In genomic region chr2:95024306-95024880, GRCh38 we compare ENCODE assay signal across 11 cellular contexts. TPM values are rescaled to one million over a fixed set of nuclear protein-coding genes. Genes with fewer than 3 reads are reported as not detected.
DNase-seq lines count a peak whose midpoint lies in the region; ATAC-seq and TF ChIP-seq lines count a peak whose summit lies in the region.
"Had no signal": no experiment of that assay in that cellular context is flagged by ENCODE, and none has a peak within 500 bp of the region (broad histone marks: within the 10 kb centered on the region; RNA-seq: fewer than 3 reads in every experiment).

No MANE protein-coding gene starts in this region.

- TF ChIP-seq CTCF in esophagus squamous epithelium (IDR thresholded peaks at IDR 0.05) (no peak), SK-N-SH (IDR thresholded peaks at IDR 0.05) (no peak), omental fat pad (IDR thresholded peaks at IDR 0.05) (no peak)

- H3K4me2 ChIP-seq in SK-N-SH = no peak overlapping the region

- POLR2A ChIA-PET in SK-N-SH (lab: Yijun Ruan, JAX) = no interaction called here

- no peak for TF ChIP-seq EP300 in SK-N-SH (IDR thresholded peaks at IDR 0.05; ENCODE audit: borderline replicate concordance in 1 of 2, low read depth in 1 of 2, low read length in 1 of 2)

- peak overlapping the region in 3 of 4 donors; percentile 57 to 70 (median 60) for H3K4me3 ChIP-seq in esophagus squamous epithelium
- H3K4me3 ChIP-seq in SK-N-SH (ENCODE audit: low read depth in 2 of 2, low read length in 1 of 2) = no peak overlapping the region

- peak; percentile 1 for DNase-seq in NCI-H748 (lab: John Stamatoyannopoulos, UW; ENCODE audit: unreplicated experiment)
- DNase-seq in NCI-H748 treated with DMSO at 0.1 percent for 48 hours (lab: John Stamatoyannopoulos, UW) = no peak
- DNase-seq in NCI-H69 (lab: John Stamatoyannopoulos, UW) = peak; percentile 89
- DNase-seq in esophagus squamous epithelium (lab: John Stamatoyannopoulos, UW) = no peak
- DNase-seq in putamen (ENCODE audit: low spot score) = peak; percentile 82
- DNase-seq in SK-N-SH = no peak
- no peak for DNase-seq in omental fat pad (ENCODE audit: low spot score)
- DNase-seq: NCI-H1436 had no signal

- no peak overlapping the region for H2AFZ ChIP-seq in SK-N-SH (ENCODE audit: low read depth)

- WGBS in esophagus squamous epithelium, 2 donors = 51 to 54% methylated on average over 7 to 8 of the region's 11 CpGs
- 26% methylated on average over 8 of the region's 11 CpGs for WGBS in SK-N-SH (ENCODE audit: low lambda C conversion rate)

- no peaks in the 10 kb centered on the region for H4K20me1 ChIP-seq in SK-N-SH (ENCODE audit: insufficient read depth)

- H3K36me3 ChIP-seq in esophagus squamous epithelium (no peaks in the 10 kb centered on the region), SK-N-SH (replicated peaks in 1 of 2; ENCODE audit: control insufficient read depth in 1 of 2, insufficient read depth in 2 of 2, low read length in 1 of 2) (no peaks in the 10 kb centered on the region)

- no peak for TF ChIP-seq POLR2A in esophagus squamous epithelium (IDR thresholded peaks at IDR 0.05)

- H3K27me3 ChIP-seq in esophagus squamous epithelium = peaks cover 0 to 70% (median 4%) of the 10 kb centered on the region in 4 donors
- H3K27me3 ChIP-seq in SK-N-SH (ENCODE audit: insufficient read depth) = peaks cover 82% of the 10 kb centered on the region

- peaks cover 20 to 85% (median 33%) of the 10 kb centered on the region in 3 donors for H3K4me1 ChIP-seq in esophagus squamous epithelium
- peaks cover 0 to 2% of the 10 kb centered on the region in 2 experiments; a peak in 1 of 4 replicates for H3K4me1 ChIP-seq in SK-N-SH (ENCODE audit: control insufficient read depth in 1 of 2, insufficient read depth in 2 of 2, low read depth in 1 of 2, low read length in 1 of 2)

- H3K27ac ChIP-seq in esophagus squamous epithelium (peak overlapping the region in 3 of 4 donors; percentile 75 to 91 (median 90)), SK-N-SH (ENCODE audit: low read depth in 2 of 2, low read length in 1 of 2) (no peak overlapping the region)

- no peak overlapping the region for H3K9ac ChIP-seq in SK-N-SH

- H3F3A ChIP-seq in SK-N-SH (replicated peaks; ENCODE audit: insufficient read depth) = no peaks in the 10 kb centered on the region

- H3K9me3 ChIP-seq in esophagus squamous epithelium (no peaks in the 10 kb centered on the region), SK-N-SH (no peaks in the 10 kb centered on the region)

- CTCF ChIA-PET in SK-N-SH (lab: Yijun Ruan, JAX) = interaction anchor here (0.7 to 6.0 kb wide), 8 partner anchors 9 to 207 kb away, joined by 3 to 61 read pairs (median 11); partner anchors contain the start of gene MRPS5

- intact Hi-C loops in esophagus squamous epithelium (cut with DNase I) = loop anchor here (5.0 kb wide), 2 partner anchors 53 to 93 kb away; no protein-coding TSS in a partner anchor

- no peak for TF ChIP-seq RAD21 in SK-N-SH (IDR thresholded peaks at IDR 0.05; ENCODE audit: low read length)

- no peak for ATAC-seq in HG02840 (IDR thresholded peaks at IDR 0.05; ENCODE audit: low FRiP score, unreplicated experiment)
- no peak for ATAC-seq in omental fat pad (ENCODE audit: low FRiP score)
- ATAC-seq: esophagus mucosa had no signal

- no peaks in the 10 kb centered on the region for H3K9me2 ChIP-seq in SK-N-SH

- no peaks in the 10 kb centered on the region for H3K79me2 ChIP-seq in SK-N-SH (ENCODE audit: insufficient read depth)

TF ChIP-seq in SK-N-SH, 30 proteins besides CTCF, POLR2A, EP300 and RAD21:
- TF ChIP-seq TEAD4 (IDR thresholded peaks at IDR 0.05; ENCODE audit: borderline replicate concordance, insufficient read depth) (no peak), EZH2phosphoT487 (IDR thresholded peaks at IDR 0.05; ENCODE audit: borderline replicate concordance, low read depth) (no peak), REST (IDR thresholded peaks at IDR 0.05; ENCODE audit: low read depth, low read length) (no peak), GATA2 (CRISPR knock-in tag; IDR thresholded peaks at IDR 0.05) (no peak), FOXM1 (IDR thresholded peaks at IDR 0.05; ENCODE audit: low read depth) (no peak)
- TF ChIP-seq, protein P1, sequence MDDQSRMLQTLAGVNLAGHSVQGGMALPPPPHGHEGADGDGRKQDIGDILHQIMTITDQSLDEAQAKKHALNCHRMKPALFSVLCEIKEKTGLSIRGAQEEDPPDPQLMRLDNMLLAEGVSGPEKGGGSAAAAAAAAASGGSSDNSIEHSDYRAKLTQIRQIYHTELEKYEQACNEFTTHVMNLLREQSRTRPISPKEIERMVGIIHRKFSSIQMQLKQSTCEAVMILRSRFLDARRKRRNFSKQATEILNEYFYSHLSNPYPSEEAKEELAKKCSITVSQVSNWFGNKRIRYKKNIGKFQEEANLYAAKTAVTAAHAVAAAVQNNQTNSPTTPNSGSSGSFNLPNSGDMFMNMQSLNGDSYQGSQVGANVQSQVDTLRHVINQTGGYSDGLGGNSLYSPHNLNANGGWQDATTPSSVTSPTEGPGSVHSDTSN (IDR thresholded peaks at IDR 0.05) = no peak
- TF ChIP-seq, protein P2, sequence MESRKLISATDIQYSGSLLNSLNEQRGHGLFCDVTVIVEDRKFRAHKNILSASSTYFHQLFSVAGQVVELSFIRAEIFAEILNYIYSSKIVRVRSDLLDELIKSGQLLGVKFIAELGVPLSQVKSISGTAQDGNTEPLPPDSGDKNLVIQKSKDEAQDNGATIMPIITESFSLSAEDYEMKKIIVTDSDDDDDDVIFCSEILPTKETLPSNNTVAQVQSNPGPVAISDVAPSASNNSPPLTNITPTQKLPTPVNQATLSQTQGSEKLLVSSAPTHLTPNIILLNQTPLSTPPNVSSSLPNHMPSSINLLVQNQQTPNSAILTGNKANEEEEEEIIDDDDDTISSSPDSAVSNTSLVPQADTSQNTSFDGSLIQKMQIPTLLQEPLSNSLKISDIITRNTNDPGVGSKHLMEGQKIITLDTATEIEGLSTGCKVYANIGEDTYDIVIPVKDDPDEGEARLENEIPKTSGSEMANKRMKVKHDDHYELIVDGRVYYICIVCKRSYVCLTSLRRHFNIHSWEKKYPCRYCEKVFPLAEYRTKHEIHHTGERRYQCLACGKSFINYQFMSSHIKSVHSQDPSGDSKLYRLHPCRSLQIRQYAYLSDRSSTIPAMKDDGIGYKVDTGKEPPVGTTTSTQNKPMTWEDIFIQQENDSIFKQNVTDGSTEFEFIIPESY (IDR thresholded peaks at IDR 0.05; ENCODE audit: borderline replicate concordance, low read depth) = no peak

RNA-seq across cellular contexts. Expression of gene MAL, which starts 1.1 kb away (rescaled TPM):
- 1,000 to 10,000 TPM in 1 of 4 donors, 100 to 1,000 TPM in 3; 469 to 1,903 (median 516) TPM for total RNA-seq in esophagus squamous epithelium
- polyA plus RNA-seq in SK-N-SH (2012; rRNA removed) = not detected in 2 replicates
- polyA plus RNA-seq in SK-N-SH (2012; cell fraction: cytosol; rRNA removed) = not detected in 2 replicates
- polyA plus RNA-seq in SK-N-SH (2012; cell fraction: nucleus; rRNA removed) = not detected in 2 replicates
- 1 to 10 TPM in 1 of 4 donors, under 1 TPM in 1, not detected in 2; 0.93 to 4.7 TPM for total RNA-seq in omental fat pad
- polyA plus RNA-seq: keratinocyte had no signal

Comparison
In these comparisons a context has a peak if more than half of its experiments do, and no peak if none do; other contexts are left out.
1. DNase-seq: peak in NCI-H748 (single experiment), NCI-H69 (single experiment) and putamen (single experiment); none in NCI-H748 treated with DMSO at 0.1 percent for 48 hours (single experiment), esophagus squamous epithelium (single experiment), SK-N-SH (single experiment) and omental fat pad (single experiment).
2. H3K27ac ChIP-seq: peak in esophagus squamous epithelium (3 of 4); none in SK-N-SH (0 of 2).
3. H3K4me3 ChIP-seq: peak in esophagus squamous epithelium (3 of 4); none in SK-N-SH (0 of 2).
4. RNA of gene MAL, which starts 1.1 kb away (total RNA-seq): 469 to 1,903 TPM in esophagus squamous epithelium; 0.93 to 4.7 TPM in omental fat pad; every median in the first group is over 10 times any median in the second.